Comparison of ENCODE assay signal across 8 cellular contexts in the genomic region with DNA sequence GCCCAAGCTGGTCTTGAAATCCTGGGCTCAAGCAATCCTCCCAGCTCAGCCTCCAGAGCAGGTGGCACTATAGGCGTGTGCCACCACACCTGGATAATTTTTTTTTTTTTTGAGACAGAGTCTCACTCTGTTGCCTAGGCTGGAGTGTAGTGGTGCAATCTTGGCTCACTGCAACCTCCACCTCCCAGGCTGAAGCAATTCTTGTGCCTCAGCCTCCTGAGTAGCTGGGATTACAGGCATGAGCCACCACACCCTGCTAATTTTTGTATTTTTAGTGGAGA. TPM values are rescaled to one million over a fixed set of nuclear protein-coding genes. Genes with fewer than 3 reads are reported as not detected.
DNase-seq lines count a peak whose midpoint lies in the region; ATAC-seq and TF ChIP-seq lines count a peak whose summit lies in the region.
"Not testable (repeated sequence)": the region's sequence is repeated elsewhere in the genome, so short reads cannot be mapped to it uniquely, and the experiment has no call there.
"Had no signal": no experiment of that assay in that cellular context is flagged by ENCODE, and none has a peak within 500 bp of the region (broad histone marks: within the 10 kb centered on the region; RNA-seq: fewer than 3 reads in every experiment).

No MANE protein-coding gene starts in this region.

- H3K36me3 ChIP-seq in hepatocyte (replicated peaks; ENCODE audit: insufficient read depth, low read depth); mucosa of descending colon (ENCODE audit: low read depth): not testable (repeated sequence)

- not testable (repeated sequence) for H3K4me3 ChIP-seq in hepatocyte, mucosa of descending colon

- intact Hi-C loops in left colon (cut with DNase I, micrococcal nuclease); mucosa of descending colon (cut with DNase I, micrococcal nuclease): not testable (repeated sequence)

- DNase-seq in RPMI8226 (peak; percentile 33), chondrocyte (ENCODE audit: low spot score) (peak; percentile 13), mucosa of descending colon (peak in 1 of 3 donors; percentile 9)
- DNase-seq in hepatocyte (ENCODE audit: low spot score); left colon: not testable (repeated sequence)
- peak; percentile 28 for DNase-seq in natural killer cell treated with Interleukin-12 subunit alpha and Interleukin-12 subunit beta and Interleukin-15 and Interleukin-18, amount 100 ng/mL, for 72 hours (ENCODE audit: low spot score)

- WGBS in hepatocyte (ENCODE audit: low lambda C conversion rate, missing lambda C conversion rate) = 89% methylated on average over 1 of the region's 1 CpG

- H3K4me1 ChIP-seq in hepatocyte (ENCODE audit: insufficient read depth) = peaks cover 12% of the 10 kb centered on the region
- not testable (repeated sequence) for H3K4me1 ChIP-seq in mucosa of descending colon (ENCODE audit: low read depth)

- peak; percentile 55 for ATAC-seq in left colon
- ATAC-seq in mucosa of descending colon = peak; percentile 54
- not testable (repeated sequence) for ATAC-seq in natural killer cell treated with Interleukin-12 subunit alpha and Interleukin-12 subunit beta and Interleukin-15 and Interleukin-18, amount 100 ng/mL, for 72 hours

- not testable (repeated sequence) for H3K9me3 Mint-ChIP-seq in chondrocyte (ENCODE audit: low read depth); natural killer cell treated with Interleukin-12 subunit alpha and Interleukin-12 subunit beta and Interleukin-15 and Interleukin-18, amount 100 ng/mL, for 72 hours

- not testable (repeated sequence) for TF ChIP-seq CTCF in chondrocyte (IDR thresholded peaks at IDR 0.05); hepatocyte (IDR thresholded peaks at IDR 0.05; ENCODE audit: poor library complexity); mucosa of descending colon (IDR thresholded peaks at IDR 0.05)

- not testable (repeated sequence) for H3K4me2 ChIP-seq in hepatocyte

- H3K9me2 ChIP-seq in hepatocyte (replicated peaks; ENCODE audit: insufficient read depth) = not testable (repeated sequence)

- peak overlapping the region; percentile 46 for H3K27ac ChIP-seq in hepatocyte

- H3K79me2 ChIP-seq in hepatocyte = not testable (repeated sequence)

- not testable (repeated sequence) for H3K27ac Mint-ChIP-seq in chondrocyte (ENCODE audit: unreplicated experiment); natural killer cell treated with Interleukin-12 subunit alpha and Interleukin-12 subunit beta and Interleukin-15 and Interleukin-18, amount 100 ng/mL, for 72 hours

- not testable (repeated sequence) for H3K9me3 ChIP-seq in hepatocyte (ENCODE audit: low read depth); mucosa of descending colon

- not testable (repeated sequence) for H3K27me3 ChIP-seq in hepatocyte

- not testable (repeated sequence) for H3K36me3 Mint-ChIP-seq in chondrocyte (ENCODE audit: low read depth); natural killer cell treated with Interleukin-12 subunit alpha and Interleukin-12 subunit beta and Interleukin-15 and Interleukin-18, amount 100 ng/mL, for 72 hours

- not testable (repeated sequence) for H3K4me1 Mint-ChIP-seq in chondrocyte (ENCODE audit: low read depth); natural killer cell treated with Interleukin-12 subunit alpha and Interleukin-12 subunit beta and Interleukin-15 and Interleukin-18, amount 100 ng/mL, for 72 hours (ENCODE audit: low read depth in 2 of 2)

- not testable (repeated sequence) for H4K20me1 ChIP-seq in hepatocyte (ENCODE audit: insufficient read depth, poor library complexity, severe bottlenecking)

- H3K4me3 Mint-ChIP-seq in chondrocyte (ENCODE audit: unreplicated experiment); natural killer cell treated with Interleukin-12 subunit alpha and Interleukin-12 subunit beta and Interleukin-15 and Interleukin-18, amount 100 ng/mL, for 72 hours: not testable (repeated sequence)

- not testable (repeated sequence) for H3K27me3 Mint-ChIP-seq in chondrocyte (ENCODE audit: low read depth); natural killer cell treated with Interleukin-12 subunit alpha and Interleukin-12 subunit beta and Interleukin-15 and Interleukin-18, amount 100 ng/mL, for 72 hours

- H2AFZ ChIP-seq in hepatocyte = not testable (repeated sequence)

RNA-seq across cellular contexts. Expression of gene GTF2IRD1, which starts 16.5 kb away (rescaled TPM):
- total RNA-seq in chondrocyte (32.4 to 48.5 TPM (median 46.5 TPM) in 3 replicates), hepatocyte (27.8 and 34.9 TPM in 2 replicates), left colon (10 to 100 TPM; 14.6 to 14.8 TPM), mucosa of descending colon (10 to 100 TPM; 10.5 to 30.7 (median 12.7) TPM)
- 39.6 and 46.7 TPM in 2 replicates for polyA plus RNA-seq in hepatocyte
- not detected for total RNA-seq in natural killer cell treated with Interleukin-12 subunit alpha and Interleukin-12 subunit beta and Interleukin-15 and Interleukin-18, amount 100 ng/mL, for 72 hours
- polyA plus RNA-seq: CD14-positive monocyte; CD8-positive, alpha-beta memory T cell had no signal

Comparison
In these comparisons a context has a peak if more than half of its experiments do, and no peak if none do; other contexts are left out.
1. RNA of gene GTF2IRD1, which starts 16.5 kb away (total RNA-seq): 32.4 to 48.5 TPM in chondrocyte, 27.8 to 34.9 TPM in hepatocyte, 14.6 to 14.8 TPM in left colon and 10.5 to 30.7 TPM in mucosa of descending colon; not detected in natural killer cell treated with Interleukin-12 subunit alpha and Interleukin-12 subunit beta and Interleukin-15 and Interleukin-18, amount 100 ng/mL, for 72 hours; every median in the first group is over 10 times any median in the second.